1 cellular context compared by ENCODE assay signal in genomic region chr7:22723642-22724041, GRCh38.
TF ChIP-seq lines count a peak whose summit lies in the region.

No MANE protein-coding gene starts in this region.

TF ChIP-seq in K562, 482 proteins besides CTCF, POLR2A, EP300 and RAD21 (continued from another document):
- peak; percentile 57 for TF ChIP-seq ATF3 (IDR thresholded peaks at IDR 0.05)
- no peak for TF ChIP-seq ATF3 (CRISPR knock-in tag; conservative IDR thresholded peaks at IDR 0.05)
- TF ChIP-seq ZNF589 (CRISPR knock-in tag; IDR thresholded peaks at IDR 0.05; ENCODE audit: low read depth) = 0 out of 2 replicates have a peak, but pooled peaks have one; percentile 41
- TF ChIP-seq ZNF766 (CRISPR knock-in tag; conservative IDR thresholded peaks at IDR 0.05) = peak; percentile 17; the same call in 1 of the 2 replicates
- TF ChIP-seq SMARCC2 (IDR thresholded peaks at IDR 0.05; ENCODE audit: low read depth) = no peak
- TF ChIP-seq TCF15 (CRISPR knock-in tag; IDR thresholded peaks at IDR 0.05) = no peak
- no peak for TF ChIP-seq MITF (IDR thresholded peaks at IDR 0.05)
- TF ChIP-seq SLC30A9 (CRISPR knock-in tag; IDR thresholded peaks at IDR 0.05) = no peak
- TF ChIP-seq RNF2 (IDR thresholded peaks at IDR 0.05) = no peak
- no peak for TF ChIP-seq ATF6 (CRISPR knock-in tag; IDR thresholded peaks at IDR 0.05)
- TF ChIP-seq ZNF740 (CRISPR knock-in tag; IDR thresholded peaks at IDR 0.05) = no peak
- no peak for TF ChIP-seq ZNF740 (tag; IDR thresholded peaks at IDR 0.05)
- no peak for TF ChIP-seq SMARCB1 (IDR thresholded peaks at IDR 0.05; ENCODE audit: insufficient read length, low read depth)
- no peak for TF ChIP-seq ZNF696 (CRISPR knock-in tag; conservative IDR thresholded peaks at IDR 0.05)
